Comparison of ENCODE assay signal across 23 cellular contexts in the genomic region with DNA sequence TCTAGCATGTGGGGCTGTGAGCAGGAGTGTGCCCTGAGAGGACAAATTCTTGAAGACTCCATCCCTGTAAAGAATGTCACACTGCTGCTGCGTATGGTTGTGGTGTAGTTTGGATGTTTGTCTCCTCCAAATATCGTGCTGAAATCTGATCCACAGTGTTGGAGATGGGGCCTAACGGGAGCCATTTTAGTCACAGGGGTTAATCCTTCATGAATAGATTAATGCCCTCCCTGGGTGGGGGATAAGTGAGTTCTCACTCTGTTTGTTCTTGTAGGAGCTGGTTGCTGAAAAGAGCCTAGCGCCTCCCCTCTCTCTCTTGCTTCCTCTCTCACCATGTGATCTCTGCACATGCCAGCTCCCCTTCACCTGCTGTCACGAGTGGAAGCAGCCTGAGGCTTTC.
"Had no signal": no experiment of that assay in that cellular context is flagged by ENCODE, and none has a peak within 500 bp of the region (broad histone marks: within the 10 kb centered on the region; RNA-seq: fewer than 3 reads in every experiment).

No MANE protein-coding gene starts in this region.

- H3K4me3 Mint-ChIP-seq: activated CD4-positive, alpha-beta T cell treated with anti-CD3 and anti-CD28 coated beads, Interleukin-2, amount 10 ng/mL, durations not matched to agents 24 days and 14 days; activated CD8-positive, alpha-beta T cell treated with anti-CD3 and anti-CD28 coated beads for 36 hours; activated naive CD4-positive, alpha-beta T cell treated with anti-CD3 and anti-CD28 coated beads, Interleukin-2, amount 10 ng/mL, durations not matched to agents 7 days and 5 days; activated naive CD8-positive, alpha-beta T cell treated with anti-CD3 and anti-CD28 coated beads, Interleukin-2, amount 50 U/mL, for 24 hours; brain; mesothelial cell of epicardium; natural killer cell treated with Interleukin-12 subunit alpha and Interleukin-12 subunit beta and Interleukin-15 and Interleukin-18, amount 100 ng/mL, for 72 hours had no signal

- H3K36me3 Mint-ChIP-seq: activated naive CD4-positive, alpha-beta T cell treated with anti-CD3 and anti-CD28 coated beads, Interleukin-2, amount 10 ng/mL, durations not matched to agents 7 days and 5 days; natural killer cell treated with Interleukin-12 subunit alpha and Interleukin-12 subunit beta and Interleukin-15 and Interleukin-18, amount 100 ng/mL, for 72 hours had no signal

- H3K27me3 ChIP-seq: gastroesophageal sphincter, thyroid gland had no signal

- H3K27ac Mint-ChIP-seq: activated CD4-positive, alpha-beta T cell treated with anti-CD3 and anti-CD28 coated beads, Interleukin-2, amount 10 ng/mL, durations not matched to agents 24 days and 14 days; activated CD8-positive, alpha-beta T cell treated with anti-CD3 and anti-CD28 coated beads for 36 hours; activated naive CD4-positive, alpha-beta T cell treated with anti-CD3 and anti-CD28 coated beads, Interleukin-2, amount 10 ng/mL, durations not matched to agents 7 days and 5 days; activated naive CD8-positive, alpha-beta T cell treated with anti-CD3 and anti-CD28 coated beads, Interleukin-2, amount 50 U/mL, for 24 hours; activated T-helper 2 cell treated with anti-CD3 and anti-CD28 coated beads, Interferon-gamma antibody, Interleukin-2, Interleukin-4, amounts not matched to agents 10 μg/mL and 5 μg/mL and 100 μg/mL, durations not matched to agents 14 hours and 24 hours and 36 hours; mesothelial cell of epicardium; natural killer cell treated with Interleukin-12 subunit alpha and Interleukin-12 subunit beta and Interleukin-15 and Interleukin-18, amount 100 ng/mL, for 72 hours had no signal

- H3K4me1 Mint-ChIP-seq: activated CD4-positive, alpha-beta T cell treated with anti-CD3 and anti-CD28 coated beads, Interleukin-2, amount 10 ng/mL, durations not matched to agents 24 days and 14 days; activated naive CD4-positive, alpha-beta T cell treated with anti-CD3 and anti-CD28 coated beads, Interleukin-2, amount 10 ng/mL, durations not matched to agents 7 days and 5 days; activated naive CD8-positive, alpha-beta T cell treated with anti-CD3 and anti-CD28 coated beads, Interleukin-2, amount 50 U/mL, for 24 hours had no signal

- DNase-seq: activated CD4-positive, alpha-beta T cell treated with anti-CD3 and anti-CD28 coated beads, Interleukin-2, amount 10 ng/mL, durations not matched to agents 24 days and 14 days; activated CD4-positive, CD25-positive, alpha-beta regulatory T cell; activated CD8-positive, alpha-beta T cell treated with anti-CD3 and anti-CD28 coated beads for 36 hours; activated naive CD4-positive, alpha-beta T cell treated with anti-CD3 and anti-CD28 coated beads, Interleukin-2, amount 10 ng/mL, durations not matched to agents 7 days and 5 days; activated naive CD8-positive, alpha-beta T cell treated with anti-CD3 and anti-CD28 coated beads, Interleukin-2, amount 50 U/mL, for 24 hours; activated T-cell treated with anti-CD3 and anti-CD28 coated beads, Interleukin-2, amount 50 U/mL, for 1 hour; central memory CD4-positive, alpha-beta T cell; left colon; lower lobe of right lung; retina; stimulated activated naive CD4-positive, alpha-beta T cell treated with Interleukin-2 at 50 U/mL for 16 hours; T-helper 1 cell; T-helper 9 cell; thyroid gland had no signal

- H3K9me3 Mint-ChIP-seq: activated CD4-positive, alpha-beta T cell treated with anti-CD3 and anti-CD28 coated beads, Interleukin-2, amount 10 ng/mL, durations not matched to agents 24 days and 14 days; activated T-helper 2 cell treated with anti-CD3 and anti-CD28 coated beads, Interferon-gamma antibody, Interleukin-2, Interleukin-4, amounts not matched to agents 10 μg/mL and 5 μg/mL and 100 μg/mL, durations not matched to agents 14 hours and 24 hours and 36 hours; natural killer cell treated with Interleukin-12 subunit alpha and Interleukin-12 subunit beta and Interleukin-15 and Interleukin-18, amount 100 ng/mL, for 72 hours had no signal

- H3K36me3 ChIP-seq: gastroesophageal sphincter, lower lobe of right lung, thyroid gland had no signal

- H3K27ac ChIP-seq: gastroesophageal sphincter, lower lobe of right lung, thyroid gland had no signal

- H3K4me1 ChIP-seq: gastroesophageal sphincter, lower lobe of right lung, thyroid gland had no signal

- FAIRE-seq: colon, islet of Langerhans, urothelium cell line had no signal

- H3K4me3 ChIP-seq: gastroesophageal sphincter, lower lobe of right lung, thyroid gland had no signal

- H3K9me3 ChIP-seq: thyroid gland had no signal

- H3K27me3 Mint-ChIP-seq: brain had no signal

- ATAC-seq: activated CD8-positive, alpha-beta T cell treated with anti-CD3 and anti-CD28 coated beads for 36 hours; activated naive CD8-positive, alpha-beta T cell treated with anti-CD3 and anti-CD28 coated beads, Interleukin-2, amount 50 U/mL, for 24 hours; esophagus mucosa; gastroesophageal sphincter; left colon; lower lobe of right lung; natural killer cell treated with Interleukin-12 subunit alpha and Interleukin-12 subunit beta and Interleukin-15 and Interleukin-18, amount 100 ng/mL, for 72 hours had no signal
